Comparison of ENCODE assay signal across 8 cellular contexts in the genomic region with DNA sequence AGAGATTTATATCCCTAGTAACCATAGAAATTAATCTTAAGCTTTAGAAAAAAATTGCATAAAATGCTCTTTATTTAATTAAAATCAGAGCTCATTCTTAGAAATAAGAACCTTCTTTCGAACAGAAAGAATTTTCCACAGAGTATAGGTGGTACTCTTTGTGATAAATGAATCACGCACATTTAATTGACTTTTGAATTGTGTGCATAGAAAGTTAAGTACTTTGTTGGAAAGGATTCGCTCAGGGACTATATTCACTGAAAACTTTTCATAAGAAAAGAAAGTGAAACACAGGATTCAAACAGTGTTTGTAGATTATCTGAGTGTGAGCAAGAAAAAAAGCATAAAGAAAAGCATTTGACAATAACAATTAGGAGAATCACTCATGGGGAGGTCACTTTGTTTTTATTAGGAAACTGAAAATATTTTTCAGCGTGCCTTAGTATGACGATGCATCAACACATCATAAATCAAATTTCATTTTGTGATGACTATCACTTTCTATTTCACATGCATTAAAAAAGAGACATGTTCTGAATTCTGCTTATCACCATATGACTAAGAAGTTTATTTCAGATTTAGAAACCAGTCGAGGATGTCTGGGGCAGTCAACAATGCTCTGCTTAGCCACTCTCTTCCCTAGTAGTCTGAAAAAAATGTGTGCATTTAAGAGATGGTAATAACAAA. TPM values are rescaled to one million over a fixed set of nuclear protein-coding genes. Genes with fewer than 3 reads are reported as not detected.
DNase-seq lines count a peak whose midpoint lies in the region; ATAC-seq and TF ChIP-seq lines count a peak whose summit lies in the region.

No MANE protein-coding gene starts in this region.

- POLR2A ChIA-PET in OCI-LY7 (lab: Charles Lee): interaction anchor here (0.6 to 1.6 kb wide), 10 partner anchors 10 to 647 kb away, joined by 3 to 6 read pairs (median 4); no protein-coding TSS in a partner anchor

- DNase-seq in GM13977 (ENCODE audit: low spot score): peak; percentile 59
- DNase-seq in HCEC 1CT: peak; percentile 49
- DNase-seq in OCI-LY7 (ENCODE audit: low spot score): no peak
- DNase-seq in lower lobe of right lung: no peak
- no peak for DNase-seq in left colon
- no peak for DNase-seq in immature natural killer cell
- no peak for DNase-seq in putamen (ENCODE audit: low spot score)
- no peak for DNase-seq in D341Med (ENCODE audit: low spot score)

- no peak for ATAC-seq in lower lobe of right lung
- ATAC-seq in left colon: no peak

- H3K27ac ChIP-seq in OCI-LY7 (ENCODE audit: low read depth, low read length, poor library complexity, severe bottlenecking): peak overlapping the region; percentile 61
- no peak overlapping the region for H3K27ac ChIP-seq in lower lobe of right lung

- peaks cover 5% of the 10 kb centered on the region; the same call in 1 of the 2 replicates for H4K20me1 ChIP-seq in OCI-LY7 (ENCODE audit: insufficient read depth, low read length)

- H3K27me3 Mint-ChIP-seq in immature natural killer cell (ENCODE audit: low read depth in 3 of 3): no peaks in the 10 kb centered on the region

- peak overlapping the region in 2 of 5 donors; percentile 40 to 53 for H3K4me3 Mint-ChIP-seq in immature natural killer cell

- no peaks in the 10 kb centered on the region for H3K9me2 ChIP-seq in OCI-LY7 (ENCODE audit: insufficient read depth, low read length)

- no peaks in the 10 kb centered on the region for H3K27me3 ChIP-seq in lower lobe of right lung (ENCODE audit: low read depth)

- H3K79me2 ChIP-seq in OCI-LY7 (ENCODE audit: insufficient read depth, low read depth, low read length): peaks cover 28% of the 10 kb centered on the region; the same call in 1 of the 2 replicates

- peaks cover 5 to 16% of the 10 kb centered on the region in 2 donors for H3K4me1 Mint-ChIP-seq in immature natural killer cell

- H3K4me2 ChIP-seq in OCI-LY7 (ENCODE audit: low read length): peak overlapping the region; percentile 92

- peaks cover 43% of the 10 kb centered on the region for H3K4me1 ChIP-seq in OCI-LY7 (ENCODE audit: insufficient read depth, low read length, poor library complexity, severe bottlenecking)
- H3K4me1 ChIP-seq in lower lobe of right lung: peaks cover 8% of the 10 kb centered on the region

- TF ChIP-seq CTCF in GM13977 (IDR thresholded peaks at IDR 0.05; ENCODE audit: extremely low read depth, insufficient read depth, missing control alignments) (no peak), OCI-LY7 (conservative IDR thresholded peaks at IDR 0.05; ENCODE audit: low read length) (no peak), lower lobe of right lung (IDR thresholded peaks at IDR 0.05) (no peak)

- intact Hi-C loops in OCI-LY7 (cut with micrococcal nuclease; ENCODE audit: unreplicated experiment): loop anchor here (5.0 kb wide), 1 partner anchor 50 kb away; a partner anchor contains a TSS
- intact Hi-C loops in lower lobe of right lung (cut with DNase I): no loop called here
- intact Hi-C loops in left colon (cut with DNase I, micrococcal nuclease): no loop called here

- H3K9me3 Mint-ChIP-seq in immature natural killer cell: no peaks in the 10 kb centered on the region

- no peaks in the 10 kb centered on the region for H3K9me3 ChIP-seq in OCI-LY7 (ENCODE audit: low read length)
- no peaks in the 10 kb centered on the region for H3K9me3 ChIP-seq in lower lobe of right lung

- H3K36me3 Mint-ChIP-seq in immature natural killer cell: no peaks in the 10 kb centered on the region

- H3K27ac Mint-ChIP-seq in immature natural killer cell: peak overlapping the region in 3 of 6 donors; percentile 34 to 76 (median 60)

- H3K36me3 ChIP-seq in OCI-LY7 (ENCODE audit: insufficient read depth, low read length): no peaks in the 10 kb centered on the region
- no peaks in the 10 kb centered on the region for H3K36me3 ChIP-seq in lower lobe of right lung

- H2AFZ ChIP-seq in OCI-LY7 (ENCODE audit: low read length): no peak overlapping the region

- no TSS peak for BruUV-seq in OCI-LY7 (replicated peaks; lab: Mats Ljungman, UMichigan)

- in situ Hi-C loops in GM13977 (cut with MboI; ENCODE audit: low pct_unique_long_range_greater_than_20kb, low sequenced_read_pairs, unreplicated experiment): loop anchor here (10.0 kb wide), 1 partner anchor 362 kb away; a partner anchor contains a TSS

- CTCF ChIA-PET in OCI-LY7 (lab: Charles Lee; ENCODE audit: unreplicated experiment): no interaction called here

- peak overlapping the region; percentile 61 for H3K4me3 ChIP-seq in OCI-LY7 (ENCODE audit: low read depth, low read length, poor library complexity, severe bottlenecking)
- H3K4me3 ChIP-seq in lower lobe of right lung: peak overlapping the region; percentile 17

RNA-seq across cellular contexts. Expression of a gene that starts 49.5 kb away (rescaled TPM):
- total RNA-seq in OCI-LY7 (2014; rRNA removed; shearing (Covaris generic)): 27.5 and 30.6 TPM in 2 replicates
- 35.2 and 36.1 TPM in 2 replicates for total RNA-seq in OCI-LY7 (2022)
- 36.5 TPM for total RNA-seq in lower lobe of right lung
- total RNA-seq in left colon: 10 to 100 TPM; 37.9 to 43.3 TPM
- polyA plus RNA-seq in immature natural killer cell: 10 to 100 TPM; 22.5 to 26.6 (median 23.3) TPM

Comparison
In these comparisons a context has a peak if more than half of its experiments do, and no peak if none do; other contexts are left out.
1. DNase-seq: peak in GM13977 (single experiment) and HCEC 1CT (single experiment); none in OCI-LY7 (single experiment), lower lobe of right lung (single experiment), left colon (0 of 2), immature natural killer cell (0 of 3), putamen (single experiment) and D341Med (single experiment).